12 cellular contexts compared by ENCODE assay signal in the genomic region with DNA sequence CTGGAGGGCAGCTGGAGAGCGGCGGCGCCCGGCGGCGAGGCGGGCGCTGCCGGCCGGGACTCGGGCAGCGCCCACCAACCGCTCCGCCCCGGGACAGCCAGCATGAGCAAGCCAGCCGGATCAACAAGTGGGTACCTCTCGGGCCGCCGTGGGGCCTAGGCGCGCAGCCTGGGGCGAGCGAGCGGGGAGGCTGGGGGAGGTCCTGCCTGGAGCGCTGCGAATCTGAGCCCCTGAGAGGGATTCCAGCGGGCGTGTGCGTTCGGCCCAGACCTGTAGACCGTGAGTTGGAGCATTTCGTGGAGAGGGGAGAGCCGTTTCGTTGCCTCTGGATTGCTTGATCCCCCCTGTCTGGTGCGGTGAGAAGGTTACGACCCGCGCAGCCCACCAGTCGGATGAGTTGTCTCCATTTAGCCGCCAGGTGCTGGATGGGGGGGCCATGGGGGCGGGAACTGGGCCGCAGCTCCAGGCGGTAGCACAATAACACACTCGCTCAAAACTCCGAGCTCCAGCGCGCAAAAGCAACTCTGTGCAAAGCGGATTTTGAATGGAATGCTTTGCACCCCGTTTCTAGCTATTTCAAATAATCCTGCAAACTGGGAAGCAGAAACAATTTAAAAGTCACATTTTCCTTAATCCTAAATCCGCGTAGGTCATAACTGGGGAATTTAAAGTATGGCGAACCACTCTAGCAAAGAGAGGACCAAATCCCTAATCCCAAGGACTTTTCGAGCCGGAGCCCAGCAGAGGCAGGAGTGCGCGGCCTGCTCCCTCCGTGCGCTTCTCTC. TPM values are rescaled to one million over a fixed set of nuclear protein-coding genes. Genes with fewer than 3 reads are reported as not detected.
DNase-seq lines count a peak whose midpoint lies in the region; ATAC-seq and TF ChIP-seq lines count a peak whose summit lies in the region.
"Had no signal": no experiment of that assay in that cellular context is flagged by ENCODE, and none has a peak within 500 bp of the region (broad histone marks: within the 10 kb centered on the region; RNA-seq: fewer than 3 reads in every experiment).

No MANE protein-coding gene starts in this region.

- no peak overlapping the region for H3K9ac ChIP-seq in iPS-15b (ENCODE audit: low read depth, low read length)

- H3K9me3 ChIP-seq in iPS-15b (ENCODE audit: control insufficient read depth, insufficient read depth, low read length) = no peaks in the 10 kb centered on the region
- H3K9me3 ChIP-seq: breast epithelium had no signal

- peaks cover 17% of the 10 kb centered on the region for H3K4me1 ChIP-seq in iPS-15b (ENCODE audit: control insufficient read depth, insufficient read depth, low read length)

- H3K4me3 ChIP-seq in iPS-15b (ENCODE audit: low read depth, low read length) = peak overlapping the region; percentile 48

- intact Hi-C loops in activated CD8-positive, alpha-beta T cell treated with anti-CD3 and anti-CD28 coated beads for 36 hours (cut with micrococcal nuclease) = loop anchor here (2.0 to 10.0 kb wide), 2 partner anchors 50 to 328 kb away; no protein-coding TSS in a partner anchor

- peaks cover 97% of the 10 kb centered on the region for H3K27me3 Mint-ChIP-seq in activated T-cell treated with anti-CD3 and anti-CD28 coated beads, Interleukin-2, amount 50 U/mL, for 24 hours
- peaks cover 89% of the 10 kb centered on the region for H3K27me3 Mint-ChIP-seq in activated T-cell treated with anti-CD3 and anti-CD28 coated beads, Interleukin-2, amount 50 U/mL, for 4 hours (ENCODE audit: low read depth)
- peaks cover 86% of the 10 kb centered on the region for H3K27me3 Mint-ChIP-seq in activated CD8-positive, alpha-beta T cell treated with anti-CD3 and anti-CD28 coated beads for 36 hours

- H3K27ac Mint-ChIP-seq in activated T-cell treated with anti-CD3 and anti-CD28 coated beads, Interleukin-2, amount 50 U/mL, for 24 hours = peak overlapping the region; percentile 55
- no peak overlapping the region for H3K27ac Mint-ChIP-seq in activated CD8-positive, alpha-beta T cell treated with anti-CD3 and anti-CD28 coated beads for 36 hours

- POLR2A ChIA-PET in activated CD8-positive, alpha-beta T cell treated with anti-CD3 and anti-CD28 coated beads for 36 hours (lab: Charles Lee) = no interaction called here

- peaks cover 100% of the 10 kb centered on the region for H3K27me3 ChIP-seq in iPS-15b (ENCODE audit: control insufficient read depth, insufficient read depth, low read length)

- no peaks in the 10 kb centered on the region for H3K36me3 Mint-ChIP-seq in activated T-cell treated with anti-CD3 and anti-CD28 coated beads, Interleukin-2, amount 50 U/mL, for 24 hours (ENCODE audit: low read depth)
- H3K36me3 Mint-ChIP-seq in activated T-cell treated with anti-CD3 and anti-CD28 coated beads, Interleukin-2, amount 50 U/mL, for 4 hours (ENCODE audit: insufficient read depth) = no peaks in the 10 kb centered on the region
- no peaks in the 10 kb centered on the region for H3K36me3 Mint-ChIP-seq in activated CD8-positive, alpha-beta T cell treated with anti-CD3 and anti-CD28 coated beads for 36 hours (ENCODE audit: low read depth)

- H3K4me3 Mint-ChIP-seq in activated T-cell treated with anti-CD3 and anti-CD28 coated beads, Interleukin-2, amount 50 U/mL, for 24 hours = peak overlapping the region; percentile 57
- H3K4me3 Mint-ChIP-seq in activated T-cell treated with anti-CD3 and anti-CD28 coated beads, Interleukin-2, amount 50 U/mL, for 4 hours = no peak overlapping the region
- H3K4me3 Mint-ChIP-seq in activated CD8-positive, alpha-beta T cell treated with anti-CD3 and anti-CD28 coated beads for 36 hours = peak overlapping the region; percentile 7

- CTCF ChIA-PET in activated CD8-positive, alpha-beta T cell treated with anti-CD3 and anti-CD28 coated beads for 36 hours (lab: Charles Lee) = interaction anchor here (1.3 kb wide), 1 partner anchor 43 kb away, joined by 3 read pairs; no protein-coding TSS in a partner anchor

- H3K9me3 Mint-ChIP-seq in activated T-cell treated with anti-CD3 and anti-CD28 coated beads, Interleukin-2, amount 50 U/mL, for 24 hours = no peaks in the 10 kb centered on the region
- H3K9me3 Mint-ChIP-seq in activated T-cell treated with anti-CD3 and anti-CD28 coated beads, Interleukin-2, amount 50 U/mL, for 4 hours = no peaks in the 10 kb centered on the region
- no peaks in the 10 kb centered on the region for H3K9me3 Mint-ChIP-seq in activated CD8-positive, alpha-beta T cell treated with anti-CD3 and anti-CD28 coated beads for 36 hours

- no peak for TF ChIP-seq CTCF in activated CD8-positive, alpha-beta T cell treated with anti-CD3 and anti-CD28 coated beads for 36 hours (IDR thresholded peaks at IDR 0.05)

- H3K4me1 Mint-ChIP-seq in activated T-cell treated with anti-CD3 and anti-CD28 coated beads, Interleukin-2, amount 50 U/mL, for 24 hours (ENCODE audit: low read depth) = peaks cover 48% of the 10 kb centered on the region
- H3K4me1 Mint-ChIP-seq in activated T-cell treated with anti-CD3 and anti-CD28 coated beads, Interleukin-2, amount 50 U/mL, for 4 hours (ENCODE audit: low read depth) = peaks cover 40% of the 10 kb centered on the region
- H3K4me1 Mint-ChIP-seq in activated CD8-positive, alpha-beta T cell treated with anti-CD3 and anti-CD28 coated beads for 36 hours (ENCODE audit: low read depth) = peaks cover 49% of the 10 kb centered on the region

- H3K36me3 ChIP-seq in iPS-15b (ENCODE audit: control insufficient read depth, insufficient read depth, low read length) = no peaks in the 10 kb centered on the region
- H3K36me3 ChIP-seq: breast epithelium had no signal

- ATAC-seq in activated T-cell treated with anti-CD3 and anti-CD28 coated beads, Interleukin-2, amount 50 U/mL, for 4 hours = no peak
- no peak for ATAC-seq in activated CD8-positive, alpha-beta T cell treated with anti-CD3 and anti-CD28 coated beads for 36 hours
- no peak for ATAC-seq in GM21367 (IDR thresholded peaks at IDR 0.05; ENCODE audit: unreplicated experiment)
- ATAC-seq in GM21737 (IDR thresholded peaks at IDR 0.05; ENCODE audit: unreplicated experiment) = no peak
- ATAC-seq in activated CD4-positive, CD25-positive, alpha-beta regulatory T cell treated with anti-CD3 and anti-CD28 coated beads, Interleukin-2, amount 50 U/mL, for 24 hours = no peak

- peak; percentile 38 for DNase-seq in activated T-cell treated with anti-CD3 and anti-CD28 coated beads, Interleukin-2, amount 50 U/mL, for 24 hours
- DNase-seq in activated T-cell treated with anti-CD3 and anti-CD28 coated beads, Interleukin-2, amount 50 U/mL, for 4 hours = no peak
- DNase-seq in activated CD8-positive, alpha-beta T cell treated with anti-CD3 and anti-CD28 coated beads for 36 hours = peak; percentile 11
- DNase-seq in stimulated activated CD8-positive, alpha-beta memory T cell treated with anti-CD3 and anti-CD28 coated beads, Interleukin-4, amount 100 ng/mL, for 48 hours = peak; percentile 28
- DNase-seq: NCI-H187 treated with DMSO at 0.1 percent for 48 hours; stimulated activated naive CD4-positive, alpha-beta T cell had no signal

RNA-seq across cellular contexts. Expression of a gene that starts 1.0 kb away (rescaled TPM):
- total RNA-seq in activated T-cell treated with anti-CD3 and anti-CD28 coated beads, Interleukin-2, amount 50 U/mL, for 4 hours = not detected
- total RNA-seq in activated CD8-positive, alpha-beta T cell treated with anti-CD3 and anti-CD28 coated beads for 36 hours = not detected
- total RNA-seq: RPMI7951 had no signal
